Comparison of ENCODE assay signal across 8 cellular contexts in the genomic region with DNA sequence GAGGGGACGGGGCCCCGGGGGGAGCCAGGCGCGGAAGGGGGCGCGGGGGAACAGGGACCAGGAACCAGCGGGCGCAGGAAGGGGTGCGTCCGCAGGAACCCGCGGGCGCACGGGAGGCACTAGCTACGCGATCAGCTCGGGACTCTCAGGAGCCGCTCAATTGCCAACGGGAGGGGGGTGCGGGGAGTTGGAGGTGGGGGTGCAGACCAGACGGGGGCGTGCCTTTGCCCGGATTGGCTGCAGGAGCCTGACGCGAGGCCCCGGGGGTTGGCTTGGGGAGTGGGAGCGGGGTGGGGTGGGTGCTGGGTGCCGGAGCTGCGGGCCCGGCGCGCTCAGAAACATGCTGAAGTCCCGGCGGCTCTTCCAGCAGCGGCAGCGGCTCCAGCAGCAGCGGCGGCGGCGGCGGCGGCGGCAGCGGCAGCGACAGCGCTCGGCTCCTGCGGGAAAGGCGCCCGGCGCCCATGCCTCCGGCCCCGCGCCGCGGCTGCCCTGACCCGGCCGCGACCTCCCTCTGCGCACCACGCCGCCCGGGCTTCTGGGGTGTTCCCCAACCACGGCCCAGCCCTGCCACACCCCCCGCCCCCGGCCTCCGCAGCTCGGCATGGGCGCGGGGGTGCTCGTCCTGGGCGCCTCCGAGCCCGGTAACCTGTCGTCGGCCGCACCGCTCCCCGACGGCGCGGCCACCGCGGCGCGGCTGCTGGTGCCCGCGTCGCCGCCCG. TPM values are rescaled to one million over a fixed set of nuclear protein-coding genes. Genes with fewer than 3 reads are reported as not detected.
DNase-seq lines count a peak whose midpoint lies in the region; ATAC-seq and TF ChIP-seq lines count a peak whose summit lies in the region.

A gene (plus strand): TSS at position 335 of the 719 bp plus-strand sequence. CDS start 267 bp downstream, at position 602.

- H3K9me3 Mint-ChIP-seq in stimulated activated naive CD8-positive, alpha-beta T cell treated with anti-CD3 and anti-CD28 coated beads, Interleukin-15, Interleukin-2, amounts not matched to agents 100 ng/mL and 50 ng/mL, for 24 hours: no peaks in the 10 kb centered on the region

- H3K4me3 ChIP-seq in WERI-Rb-1 (ENCODE audit: low read depth, low read length): peak within 1 kb of the TSS; percentile 66

- H3K4me3 Mint-ChIP-seq in stimulated activated naive CD8-positive, alpha-beta T cell treated with anti-CD3 and anti-CD28 coated beads, Interleukin-15, Interleukin-2, amounts not matched to agents 100 ng/mL and 50 ng/mL, for 24 hours: peak within 1 kb of the TSS; percentile 79

- no peaks in the 10 kb centered on the region for H3K36me3 Mint-ChIP-seq in stimulated activated naive CD8-positive, alpha-beta T cell treated with anti-CD3 and anti-CD28 coated beads, Interleukin-15, Interleukin-2, amounts not matched to agents 100 ng/mL and 50 ng/mL, for 24 hours (ENCODE audit: low read depth)

- H3K27me3 Mint-ChIP-seq in stimulated activated naive CD8-positive, alpha-beta T cell treated with anti-CD3 and anti-CD28 coated beads, Interleukin-15, Interleukin-2, amounts not matched to agents 100 ng/mL and 50 ng/mL, for 24 hours: peaks cover 80% of the 10 kb centered on the region

- DNase-seq in DMS153 treated with DMSO at 0.1 percent for 48 hours (lab: John Stamatoyannopoulos, UW; ENCODE audit: unreplicated experiment) (peak; percentile 83), NCI-H1105 (lab: John Stamatoyannopoulos, UW) (peak; percentile 42), WERI-Rb-1 (peak; percentile 87), lung microvascular endothelial cell (ENCODE audit: low read depth in 2 of 2) (peak; percentile 81 to 95), COLO829 (ENCODE audit: low spot score) (no peak)
- peak; percentile 5 for DNase-seq in effector CD4-positive, alpha-beta T cell

- TF ChIP-seq CTCF in WERI-Rb-1 (IDR thresholded peaks at IDR 0.05; ENCODE audit: low read depth, low read length): no peak

- peaks cover 20% of the 10 kb centered on the region for H3K4me1 Mint-ChIP-seq in stimulated activated naive CD8-positive, alpha-beta T cell treated with anti-CD3 and anti-CD28 coated beads, Interleukin-15, Interleukin-2, amounts not matched to agents 100 ng/mL and 50 ng/mL, for 24 hours (ENCODE audit: low read depth)

- peak; percentile 54 for ATAC-seq in GM21786 (IDR thresholded peaks at IDR 0.05; ENCODE audit: unreplicated experiment)

- H3K27ac ChIP-seq in WERI-Rb-1: no peak within 1 kb of the TSS

- peak within 1 kb of the TSS; percentile 52 for H3K27ac Mint-ChIP-seq in stimulated activated naive CD8-positive, alpha-beta T cell treated with anti-CD3 and anti-CD28 coated beads, Interleukin-15, Interleukin-2, amounts not matched to agents 100 ng/mL and 50 ng/mL, for 24 hours

- peaks cover 34% of the 10 kb centered on the region for H3K27me3 ChIP-seq in WERI-Rb-1 (ENCODE audit: insufficient read depth, low read depth, severe bottlenecking)

- H3K36me3 ChIP-seq in WERI-Rb-1: no peaks in the 10 kb centered on the region

- H3K9me3 ChIP-seq in WERI-Rb-1 (ENCODE audit: severe bottlenecking): no peaks in the 10 kb centered on the region

RNA-seq across cellular contexts. Expression of the gene that starts here (rescaled TPM):
- 10.5 and 54.4 TPM in 2 replicates for total RNA-seq in lung microvascular endothelial cell
